Comparison of ENCODE assay signal across 8 cellular contexts in genomic region chr5:121962347-121962670, GRCh38. TPM values are rescaled to one million over a fixed set of nuclear protein-coding genes. Genes with fewer than 3 reads are reported as not detected.
DNase-seq lines count a peak whose midpoint lies in the region; ATAC-seq and TF ChIP-seq lines count a peak whose summit lies in the region.

No MANE protein-coding gene starts in this region.

- POLR2A ChIA-PET in RWPE1 (lab: Yijun Ruan, JAX; ENCODE audit: low non-redundant PET), result interaction anchor here (0.7 kb wide), 1 partner anchor 382 kb away, joined by 3 read pairs; no protein-coding TSS in a partner anchor

- peaks cover 13% of the 10 kb centered on the region for H3K27me3 ChIP-seq in skeletal muscle satellite cell (ENCODE audit: control insufficient read depth, insufficient read depth, low read length)

- H3K9ac ChIP-seq in skeletal muscle satellite cell (ENCODE audit: low read depth, low read length), result peak overlapping the region; percentile 93

- H3K27ac Mint-ChIP-seq in activated CD4-positive, alpha-beta T cell treated with anti-CD3 and anti-CD28 coated beads, Interleukin-2, amount 10 ng/mL, durations not matched to agents 24 days and 14 days, result peak overlapping the region; percentile 97

- peaks cover 20% of the 10 kb centered on the region for H3K36me3 Mint-ChIP-seq in activated CD4-positive, alpha-beta T cell treated with anti-CD3 and anti-CD28 coated beads, Interleukin-2, amount 10 ng/mL, durations not matched to agents 24 days and 14 days (ENCODE audit: low read depth)

- TF ChIP-seq CTCF in RWPE1 (conservative IDR thresholded peaks at IDR 0.05; ENCODE audit: low read depth) (no peak), fibroblast of the aortic adventitia (IDR thresholded peaks at IDR 0.05; ENCODE audit: insufficient read depth, low read length) (no peak)

- H3K4me3 ChIP-seq in fibroblast of the aortic adventitia (ENCODE audit: low read depth, low read length), result peak overlapping the region; percentile 97
- H3K4me3 ChIP-seq in skeletal muscle satellite cell (ENCODE audit: low read length), result peak overlapping the region; percentile 83

- H3K9me3 Mint-ChIP-seq in activated CD4-positive, alpha-beta T cell treated with anti-CD3 and anti-CD28 coated beads, Interleukin-2, amount 10 ng/mL, durations not matched to agents 24 days and 14 days, result no peaks in the 10 kb centered on the region

- H3K27ac ChIP-seq in RWPE1, result peak overlapping the region; percentile 73

- intact Hi-C loops in activated CD4-positive, alpha-beta T cell treated with anti-CD3 and anti-CD28 coated beads, Interleukin-2, amount 10 ng/mL, durations not matched to agents 24 days and 14 days (cut with micrococcal nuclease), result loop anchor here (1.0 to 5.0 kb wide), 3 partner anchors 47 to 140 kb away; no protein-coding TSS in a partner anchor

- peaks cover 14% of the 10 kb centered on the region for H3K4me1 ChIP-seq in skeletal muscle satellite cell (ENCODE audit: control insufficient read depth, insufficient read depth, low read length)

- peak; percentile 53 for ATAC-seq in HG02852 (IDR thresholded peaks at IDR 0.05; ENCODE audit: unreplicated experiment)

- no peaks in the 10 kb centered on the region for H3K36me3 ChIP-seq in skeletal muscle satellite cell (ENCODE audit: insufficient read depth, low read length)

- H3K9me3 ChIP-seq in skeletal muscle satellite cell (replicated peaks; ENCODE audit: low read length), result no peaks in the 10 kb centered on the region

- CTCF ChIA-PET in RWPE1 (lab: Yijun Ruan, JAX), result interaction anchor here (0.7 to 1.0 kb wide), 3 partner anchors 20 to 1268 kb away, joined by 3 to 4 read pairs (median 3); no protein-coding TSS in a partner anchor

- DNase-seq in activated CD4-positive, alpha-beta T cell treated with anti-CD3 and anti-CD28 coated beads, Interleukin-2, amount 10 ng/mL, durations not matched to agents 24 days and 14 days, result no peak
- DNase-seq in activated CD4-positive, alpha-beta T cell treated with anti-CD3 and anti-CD28 coated beads, Interleukin-2, amount 50 U/mL, for 4 hours, result no peak
- DNase-seq in RWPE1 (ENCODE audit: low spot score) (peak; percentile 8), fibroblast of the aortic adventitia (ENCODE audit: low read depth) (no peak), SHP77 (lab: John Stamatoyannopoulos, UW) (no peak)
- DNase-seq in activated CD4-positive, alpha-beta T cell treated with anti-CD3 and anti-CD28 coated beads for 4 hours, result no peak

- H3K27me3 Mint-ChIP-seq in activated CD4-positive, alpha-beta T cell treated with anti-CD3 and anti-CD28 coated beads, Interleukin-2, amount 10 ng/mL, durations not matched to agents 24 days and 14 days, result peaks cover 6% of the 10 kb centered on the region

- peaks cover 26% of the 10 kb centered on the region for H3K4me1 Mint-ChIP-seq in activated CD4-positive, alpha-beta T cell treated with anti-CD3 and anti-CD28 coated beads, Interleukin-2, amount 10 ng/mL, durations not matched to agents 24 days and 14 days

- H3K4me3 Mint-ChIP-seq in activated CD4-positive, alpha-beta T cell treated with anti-CD3 and anti-CD28 coated beads, Interleukin-2, amount 10 ng/mL, durations not matched to agents 24 days and 14 days, result peak overlapping the region; percentile 96

- H3K4me2 ChIP-seq in skeletal muscle satellite cell (ENCODE audit: low read length), result peak overlapping the region; percentile 89

RNA-seq across cellular contexts. Expression of gene SRFBP1, which starts 0.5 kb away (rescaled TPM):
- total RNA-seq in activated CD4-positive, alpha-beta T cell treated with anti-CD3 and anti-CD28 coated beads, Interleukin-2, amount 10 ng/mL, durations not matched to agents 24 days and 14 days, result 18.3 and 18.9 TPM in 2 replicates
- 14.8 and 22.0 TPM in 2 replicates for total RNA-seq in fibroblast of the aortic adventitia (ENCODE audit: low replicate concordance)
- 21.0 and 23.1 TPM in 2 replicates for total RNA-seq in skeletal muscle satellite cell (2012; rRNA removed)
